14 cellular contexts compared by ENCODE assay signal in genomic region chr15:65937476-65937875, GRCh38.
DNase-seq lines count a peak whose midpoint lies in the region; ATAC-seq and TF ChIP-seq lines count a peak whose summit lies in the region.
"Had no signal": no experiment of that assay in that cellular context is flagged by ENCODE, and none has a peak within 500 bp of the region (broad histone marks: within the 10 kb centered on the region; RNA-seq: fewer than 3 reads in every experiment).

No MANE protein-coding gene starts in this region.

- TF ChIP-seq CTCF in foreskin keratinocyte (conservative IDR thresholded peaks at IDR 0.05), result no peak

- no peak overlapping the region for H3K18ac ChIP-seq in trophoblast cell (ENCODE audit: low read length)

- no peaks in the 10 kb centered on the region for H3K36me3 ChIP-seq in trophoblast cell (ENCODE audit: control insufficient read depth in 1 of 2, insufficient read depth in 2 of 2, low read length in 2 of 2)
- H3K36me3 ChIP-seq: BLaER1, prostate gland, WERI-Rb-1 had no signal

- no peak overlapping the region for H3K27ac ChIP-seq in caudate nucleus (ENCODE audit: low read depth, low read length)
- H3K27ac ChIP-seq in trophoblast cell (ENCODE audit: low read depth, low read length), result no peak overlapping the region
- H3K27ac ChIP-seq in foreskin keratinocyte, result no peak overlapping the region
- H3K27ac ChIP-seq: BLaER1, prostate gland, WERI-Rb-1 had no signal

- no peak overlapping the region for H2AFZ ChIP-seq in trophoblast cell (ENCODE audit: insufficient read depth, low read length, poor library complexity)

- H3K27me3 ChIP-seq in trophoblast cell (ENCODE audit: insufficient read depth, low read length) (no peaks in the 10 kb centered on the region), foreskin keratinocyte (no peaks in the 10 kb centered on the region)
- H3K27me3 ChIP-seq: BLaER1 had no signal

- no peak overlapping the region for H3K9ac ChIP-seq in trophoblast cell (ENCODE audit: low read length)
- H3K9ac ChIP-seq: BLaER1 had no signal

- H3K79me1 ChIP-seq in trophoblast cell (ENCODE audit: low read length), result no peaks in the 10 kb centered on the region

- no peak overlapping the region for H2BK12ac ChIP-seq in trophoblast cell (ENCODE audit: low read length)

- no peak overlapping the region for H2BK120ac ChIP-seq in trophoblast cell (ENCODE audit: insufficient read depth, low read length, poor library complexity)

- no CpG with 5 or more reads among the region's 1 CpG for WGBS in trophoblast cell (ENCODE audit: extremely low coverage, insufficient coverage, insufficient read length)

- no peak overlapping the region for H3K4me2 ChIP-seq in trophoblast cell (ENCODE audit: low read length)
- H3K4me2 ChIP-seq: BLaER1 had no signal

- no peak overlapping the region for H3K23ac ChIP-seq in trophoblast cell (ENCODE audit: low read length)

- no peak overlapping the region for H3K4me3 ChIP-seq in trophoblast cell (ENCODE audit: low read depth, low read length)
- H3K4me3 ChIP-seq: BLaER1, mucosa of descending colon, prostate gland had no signal

- H2AK5ac ChIP-seq in trophoblast cell (ENCODE audit: low read length), result no peak overlapping the region

- H3K4me1 ChIP-seq in trophoblast cell (ENCODE audit: control insufficient read depth in 1 of 2, insufficient read depth in 2 of 2, low read length in 2 of 2) (no peaks in the 10 kb centered on the region), foreskin keratinocyte (no peaks in the 10 kb centered on the region)
- H3K4me1 ChIP-seq: BLaER1, prostate gland had no signal

- H4K8ac ChIP-seq in trophoblast cell (ENCODE audit: low read depth, low read length), result no peak overlapping the region

- H4K12ac ChIP-seq in trophoblast cell (ENCODE audit: low read depth, low read length), result no peak overlapping the region

- H3K4ac ChIP-seq in trophoblast cell (ENCODE audit: low read depth, low read length), result no peak overlapping the region

- no peak for ATAC-seq in foreskin keratinocyte
- ATAC-seq in GM19035 (IDR thresholded peaks at IDR 0.05; ENCODE audit: unreplicated experiment), result no peak
- ATAC-seq: mucosa of descending colon had no signal

- no peak overlapping the region for H2BK5ac ChIP-seq in trophoblast cell (ENCODE audit: low read depth, low read length, poor library complexity)

- peaks cover 3% of the 10 kb centered on the region for H3K9me3 ChIP-seq in trophoblast cell (ENCODE audit: insufficient read depth, low read depth, low read length)
- H3K9me3 ChIP-seq: BLaER1, mucosa of descending colon, prostate gland had no signal

- peak; percentile 33 for DNase-seq in EL
- DNase-seq in NCI-H2196 (lab: John Stamatoyannopoulos, UW; ENCODE audit: unreplicated experiment), result peak; percentile 84
- DNase-seq in caudate nucleus (lab: John Stamatoyannopoulos, UW), result peak in 33 of 61 donors; percentile 3 to 57 (median 17)
- DNase-seq in nucleus accumbens (lab: John Stamatoyannopoulos, UW), result peak in 33 of 56 donors; percentile 2 to 92 (median 24)
- no peak for DNase-seq in trophoblast cell
- DNase-seq in foreskin keratinocyte, result no peak
- no peak for DNase-seq in NCI-H146 treated with DMSO at 0.1 percent for 48 hours (lab: John Stamatoyannopoulos, UW; ENCODE audit: unreplicated experiment)
- DNase-seq: NCI-H748 treated with DMSO at 0.1 percent for 48 hours; stimulated activated CD4-positive, alpha-beta T cell treated with anti-CD3 and anti-CD28 coated beads, Interleukin-1b, Interleukin-23, amount 100 ng/mL, for 48 hours; WERI-Rb-1 had no signal

- no peak overlapping the region for H3K14ac ChIP-seq in trophoblast cell (ENCODE audit: low read length)

- no peak overlapping the region for H4K91ac ChIP-seq in trophoblast cell (ENCODE audit: low read depth, low read length)

- H3K79me2 ChIP-seq in trophoblast cell (ENCODE audit: control insufficient read depth, insufficient read depth, low read length, poor library complexity), result no peaks in the 10 kb centered on the region

Comparison
In these comparisons a context has a peak if more than half of its experiments do, and no peak if none do; other contexts are left out.
1. DNase-seq: peak in EL (single experiment), NCI-H2196 (single experiment), caudate nucleus (33 of 61) and nucleus accumbens (33 of 56); none in trophoblast cell (0 of 2), foreskin keratinocyte (0 of 2) and NCI-H146 treated with DMSO at 0.1 percent for 48 hours (single experiment).